ENCODE assay signal across 19 cellular contexts in the genomic region with DNA sequence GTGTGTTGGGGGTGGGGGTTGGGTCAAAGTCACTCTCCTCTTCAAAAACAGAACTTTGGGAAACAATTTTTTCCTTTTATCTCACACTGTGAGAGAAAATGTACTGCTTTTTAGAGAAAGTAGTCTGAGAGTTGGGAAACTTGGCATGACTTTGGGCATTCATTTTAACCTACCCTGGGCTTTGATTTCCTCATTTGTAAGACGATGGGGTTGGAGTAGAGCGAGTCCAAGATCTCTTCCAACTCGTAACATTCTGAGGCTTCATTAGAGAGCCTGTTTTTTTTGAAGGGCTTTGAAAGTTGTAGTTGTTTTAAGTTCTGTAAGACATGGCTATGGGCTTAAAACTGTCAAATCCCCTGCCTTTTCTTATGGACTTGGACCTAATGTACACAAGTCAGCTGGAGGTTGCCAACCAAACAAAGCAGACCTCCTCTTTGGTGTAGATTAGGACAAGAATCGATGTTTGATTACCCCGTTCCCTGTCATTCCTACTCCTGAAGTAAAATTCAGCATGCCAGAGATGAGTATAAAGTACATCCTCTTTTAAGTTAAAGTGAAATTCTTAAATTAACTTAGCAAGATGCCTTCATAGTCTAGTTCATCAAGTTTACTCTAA. TPM values are rescaled to one million over a fixed set of nuclear protein-coding genes. Genes with fewer than 3 reads are reported as not detected.
DNase-seq lines count a peak whose midpoint lies in the region; ATAC-seq, FAIRE-seq and TF ChIP-seq lines count a peak whose summit lies in the region.
"Had no signal": no experiment of that assay in that cellular context is flagged by ENCODE, and none has a peak within 500 bp of the region (broad histone marks: within the 10 kb centered on the region; RNA-seq: fewer than 3 reads in every experiment).

No MANE protein-coding gene starts in this region.

- no peak for TF ChIP-seq POLR2A in GM12891 (IDR thresholded peaks at IDR 0.05; ENCODE audit: low read depth, low read length)

- no peak overlapping the region for H3K27ac ChIP-seq in iPS-20b (ENCODE audit: low read length)
- H3K27ac ChIP-seq: spleen had no signal

- H3K36me3 ChIP-seq in iPS-20b (ENCODE audit: insufficient read depth, low read depth, low read length) = no peaks in the 10 kb centered on the region
- H3K36me3 ChIP-seq: spleen had no signal

- DNase-seq in GM12891 (ENCODE audit: insufficient read length, low spot score) (no peak), amniotic epithelial cell (ENCODE audit: low read depth) (peak; percentile 46), sciatic nerve (ENCODE audit: low spot score) (no peak), GM10266 (ENCODE audit: extremely low spot score) (no peak)
- DNase-seq: activated CD4-positive, alpha-beta T cell treated with anti-CD3 and anti-CD28 coated beads, Interleukin-2, amount 50 U/mL, for 48 hours; activated naive CD8-positive, alpha-beta T cell treated with anti-CD3 and anti-CD28 coated beads, Interleukin-2, amount 50 U/mL, for 24 hours; activated T-cell treated with anti-CD3 and anti-CD28 coated beads, Interleukin-2, amount 50 U/mL, for 72 hours; AML-193; DMS 273 treated with DMSO at 0.1 percent for 48 hours; NCI-H1930; NCI-H510A; SK-N-SH; spleen; stimulated activated naive CD4-positive, alpha-beta T cell treated with Interleukin-2 at 50 U/mL for 16 hours had no signal

- intact Hi-C loops in sciatic nerve (cut with DNase I) = no loop called here

- ATAC-seq in sciatic nerve = peak; percentile 51
- no peak for ATAC-seq in GM21526 (IDR thresholded peaks at IDR 0.05; ENCODE audit: low FRiP score, unreplicated experiment)
- ATAC-seq in HG03520 (IDR thresholded peaks at IDR 0.05; ENCODE audit: unreplicated experiment) = no peak
- ATAC-seq in HG03095 (IDR thresholded peaks at IDR 0.05; ENCODE audit: unreplicated experiment) = no peak
- ATAC-seq: activated naive CD8-positive, alpha-beta T cell treated with anti-CD3 and anti-CD28 coated beads, Interleukin-2, amount 50 U/mL, for 24 hours; activated T-cell treated with anti-CD3 and anti-CD28 coated beads, Interleukin-2, amount 50 U/mL, for 72 hours had no signal

- H3K4me1 ChIP-seq in iPS-20b (ENCODE audit: insufficient read depth, low read length) = peaks cover 45% of the 10 kb centered on the region

- no peaks in the 10 kb centered on the region for H3K27me3 ChIP-seq in iPS-20b (ENCODE audit: insufficient read depth, low read length)
- H3K27me3 ChIP-seq: spleen had no signal

- H3K4me3 ChIP-seq in iPS-20b (ENCODE audit: low read length) = peak overlapping the region; percentile 34; the same call in 1 of the 2 replicates
- H3K4me3 ChIP-seq: spleen had no signal

- H3K9me3 ChIP-seq in iPS-20b (ENCODE audit: insufficient read depth, low read depth, low read length) = no peaks in the 10 kb centered on the region
- H3K9me3 ChIP-seq: SK-N-SH, spleen had no signal

- no peak overlapping the region for H3K9ac ChIP-seq in iPS-20b (ENCODE audit: low read depth, low read length)
- H3K9ac ChIP-seq: SK-N-SH had no signal

- no peak for TF ChIP-seq CTCF in GM10266 (IDR thresholded peaks at IDR 0.05; ENCODE audit: control insufficient read depth, insufficient read depth, low read depth, missing control alignments)

- FAIRE-seq in GM12891 (lab: Jason Lieb, UNC) = peak; percentile 73
- FAIRE-seq: TTC549 had no signal

TF ChIP-seq in GM12891, 5 proteins besides CTCF, POLR2A, EP300 and RAD21:
- TF ChIP-seq TAF1 (IDR thresholded peaks at IDR 0.05; ENCODE audit: low read depth, low read length) = no peak
- no peak for TF ChIP-seq SPI1 (IDR thresholded peaks at IDR 0.05; ENCODE audit: low read depth, low read length)
- TF ChIP-seq POLR2AphosphoS5 (IDR thresholded peaks at IDR 0.05; ENCODE audit: low read depth, low read length) = no peak
- no peak for TF ChIP-seq PAX5 (IDR thresholded peaks at IDR 0.05; ENCODE audit: insufficient read depth, low read length, severe bottlenecking)

RNA-seq across cellular contexts. Expression of gene PHLPP1, which starts 8.4 kb away (rescaled TPM):
- polyA plus RNA-seq in GM12891 (2012; ENCODE audit: low read depth, missing spikeins) = 4.2 TPM
- 23.8 TPM for total RNA-seq in sciatic nerve
